In the genomic region with DNA sequence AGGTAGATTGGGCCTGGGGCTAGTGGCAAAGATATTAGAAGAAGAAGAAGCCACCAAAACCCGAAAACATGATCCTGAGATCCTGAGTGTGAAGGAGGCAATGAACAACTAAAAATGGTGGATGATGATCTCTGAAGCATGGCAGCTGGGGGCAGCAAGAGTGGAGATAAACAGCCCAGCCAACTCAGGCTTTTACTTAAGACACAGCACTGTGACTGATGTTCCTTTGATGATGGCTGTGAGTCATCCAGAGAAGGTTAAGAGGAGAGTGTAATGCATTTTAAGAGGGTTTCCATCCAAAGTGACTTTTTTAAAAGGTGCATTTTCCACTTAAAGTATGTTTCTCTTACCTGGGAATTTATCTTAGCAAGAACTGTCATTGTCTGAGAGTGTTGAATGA, we compare ENCODE assay signal across 24 cellular contexts. TPM values are rescaled to one million over a fixed set of nuclear protein-coding genes. Genes with fewer than 3 reads are reported as not detected.
"Had no signal": no experiment of that assay in that cellular context is flagged by ENCODE, and none has a peak within 500 bp of the region (broad histone marks: within the 10 kb centered on the region; RNA-seq: fewer than 3 reads in every experiment).

No MANE protein-coding gene starts in this region.

- H3K36me3 Mint-ChIP-seq: activated CD8-positive, alpha-beta memory T cell treated with anti-CD3 and anti-CD28 coated beads, Interleukin-2, amount 10 ng/mL, durations not matched to agents 7 days and 5 days; immature natural killer cell; naive thymus-derived CD4-positive, alpha-beta T cell; neural progenitor cell; stimulated activated effector memory CD8-positive, alpha-beta T cell treated with anti-CD3 and anti-CD28 coated beads, Interleukin-12 subunit alpha, Interleukin-12 subunit beta, amount 100 ng/mL, for 72 hours had no signal

- H3K9me3 Mint-ChIP-seq: activated T-cell treated with anti-CD3 and anti-CD28 coated beads, Interleukin-2, amount 50 U/mL, for 24 hours; naive thymus-derived CD4-positive, alpha-beta T cell; neural progenitor cell; stimulated activated effector memory CD8-positive, alpha-beta T cell treated with anti-CD3 and anti-CD28 coated beads, Interleukin-12 subunit alpha, Interleukin-12 subunit beta, amount 100 ng/mL, for 72 hours had no signal

- H3K27ac Mint-ChIP-seq: activated CD8-positive, alpha-beta memory T cell treated with anti-CD3 and anti-CD28 coated beads, Interleukin-2, amount 10 ng/mL, durations not matched to agents 7 days and 5 days; activated T-cell treated with anti-CD3 and anti-CD28 coated beads, Interleukin-2, amount 50 U/mL, for 24 hours; immature natural killer cell; naive thymus-derived CD4-positive, alpha-beta T cell; neural progenitor cell; progenitor cell of endocrine pancreas; stimulated activated effector memory CD8-positive, alpha-beta T cell treated with anti-CD3 and anti-CD28 coated beads, Interleukin-12 subunit alpha, Interleukin-12 subunit beta, amount 100 ng/mL, for 72 hours had no signal

- DNase-seq: activated CD4-positive, alpha-beta T cell treated with anti-CD3 and anti-CD28 coated beads for 1 hour; activated CD4-positive, alpha-beta T cell treated with anti-CD3 and anti-CD28 coated beads, Interleukin-2, amount 50 U/mL, for 48 hours; activated CD8-positive, alpha-beta memory T cell treated with anti-CD3 and anti-CD28 coated beads, Interleukin-2, amount 10 ng/mL, durations not matched to agents 7 days and 5 days; activated effector memory CD4-positive, alpha-beta T cell treated with Interleukin-2 at 50 U/mL for 16 hours; activated T-cell treated with anti-CD3 and anti-CD28 coated beads, Interleukin-2, amount 50 U/mL, for 24 hours; erythroblast; heart right ventricle; immature natural killer cell; left cardiac atrium; mesendoderm; naive thymus-derived CD4-positive, alpha-beta T cell; right cardiac atrium; stimulated activated CD4-positive, alpha-beta T cell treated with anti-CD3 and anti-CD28 coated beads, Interleukin-4, amount 100 ng/mL, for 24 hours; SW 1271; T-helper 2 cell; upper lobe of left lung; WERI-Rb-1 had no signal

- H3K4me3 Mint-ChIP-seq: activated CD8-positive, alpha-beta memory T cell treated with anti-CD3 and anti-CD28 coated beads, Interleukin-2, amount 10 ng/mL, durations not matched to agents 7 days and 5 days; activated T-cell treated with anti-CD3 and anti-CD28 coated beads, Interleukin-2, amount 50 U/mL, for 24 hours; immature natural killer cell; naive thymus-derived CD4-positive, alpha-beta T cell; neural progenitor cell; stimulated activated effector memory CD8-positive, alpha-beta T cell treated with anti-CD3 and anti-CD28 coated beads, Interleukin-12 subunit alpha, Interleukin-12 subunit beta, amount 100 ng/mL, for 72 hours had no signal

- ATAC-seq: activated CD8-positive, alpha-beta memory T cell treated with anti-CD3 and anti-CD28 coated beads, Interleukin-2, amount 10 ng/mL, durations not matched to agents 7 days and 5 days; heart right ventricle; left cardiac atrium; naive thymus-derived CD4-positive, alpha-beta T cell; right cardiac atrium; stimulated activated effector memory CD8-positive, alpha-beta T cell treated with anti-CD3 and anti-CD28 coated beads, Interleukin-12 subunit alpha, Interleukin-12 subunit beta, amount 100 ng/mL, for 72 hours had no signal

- H3K4me1 Mint-ChIP-seq: activated CD8-positive, alpha-beta memory T cell treated with anti-CD3 and anti-CD28 coated beads, Interleukin-2, amount 10 ng/mL, durations not matched to agents 7 days and 5 days; immature natural killer cell; stimulated activated effector memory CD8-positive, alpha-beta T cell treated with anti-CD3 and anti-CD28 coated beads, Interleukin-12 subunit alpha, Interleukin-12 subunit beta, amount 100 ng/mL, for 72 hours had no signal

RNA-seq across cellular contexts. Expression of a gene that starts 14.3 kb away (rescaled TPM):
- total RNA-seq: ascending aorta, left cardiac atrium, lower leg skin, mucosa of gallbladder, osteoblast, progenitor cell of endocrine pancreas had no signal

RNA-seq across cellular contexts. Expression of a gene that starts 55.6 kb away (rescaled TPM):
- total RNA-seq: ascending aorta, progenitor cell of endocrine pancreas had no signal
